In the genomic region with DNA sequence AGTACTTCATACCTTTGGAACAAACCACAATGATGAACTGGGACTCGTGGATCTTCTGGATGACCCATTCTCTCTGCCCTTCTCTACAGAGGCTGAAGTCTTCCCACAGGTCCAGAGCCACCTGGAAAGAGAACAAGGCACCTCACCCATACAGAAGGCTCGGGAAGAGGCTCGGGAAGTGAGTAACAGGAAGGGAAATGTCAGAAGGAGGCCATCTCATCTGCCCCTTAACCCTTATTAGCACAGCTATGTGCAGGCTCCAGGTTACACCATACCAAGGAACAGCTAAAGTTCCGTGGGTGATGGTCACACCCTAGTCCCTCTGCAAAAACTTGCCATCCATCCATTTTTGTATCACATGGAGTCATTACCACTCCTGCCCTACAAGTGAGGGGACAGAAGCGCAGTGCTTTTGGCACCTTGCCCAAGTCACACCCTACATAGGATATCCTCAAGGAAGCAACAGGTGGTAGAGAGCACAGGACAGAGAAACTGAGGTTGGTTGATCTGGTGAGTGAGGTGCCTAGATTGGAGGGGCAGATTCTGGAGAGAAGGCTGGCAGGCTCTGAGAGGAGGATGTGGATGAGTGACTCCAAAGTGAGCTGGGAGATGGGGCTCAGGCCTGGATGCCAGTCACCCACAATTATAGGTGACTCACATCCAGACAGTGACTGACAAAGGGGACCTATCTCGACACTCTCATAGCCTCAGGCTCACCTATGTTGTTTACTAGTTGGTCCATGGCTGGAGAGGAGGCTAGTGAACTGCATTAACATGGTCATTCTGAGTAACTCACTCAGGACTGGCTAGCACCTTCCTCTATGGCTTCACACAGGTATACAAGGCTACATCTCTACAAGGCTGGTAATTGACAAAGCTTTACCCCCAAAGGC, we compare ENCODE assay signal across 22 cellular contexts. TPM values are rescaled to one million over a fixed set of nuclear protein-coding genes. Genes with fewer than 3 reads are reported as not detected.
DNase-seq lines count a peak whose midpoint lies in the region; ATAC-seq and TF ChIP-seq lines count a peak whose summit lies in the region.
"Had no signal": no experiment of that assay in that cellular context is flagged by ENCODE, and none has a peak within 500 bp of the region (broad histone marks: within the 10 kb centered on the region; RNA-seq: fewer than 3 reads in every experiment).

No MANE protein-coding gene starts in this region.

- H3K4me3 Mint-ChIP-seq in activated naive CD8-positive, alpha-beta T cell treated with anti-CD3 and anti-CD28 coated beads, Interleukin-2, amount 50 U/mL, for 24 hours = no peak overlapping the region
- H3K4me3 Mint-ChIP-seq in activated naive CD8-positive, alpha-beta T cell treated with anti-CD3 and anti-CD28 coated beads for 36 hours = no peak overlapping the region
- H3K4me3 Mint-ChIP-seq: CD8-positive, alpha-beta T cell had no signal

- no peak overlapping the region for H3K27ac Mint-ChIP-seq in activated naive CD8-positive, alpha-beta T cell treated with anti-CD3 and anti-CD28 coated beads, Interleukin-2, amount 50 U/mL, for 24 hours
- H3K27ac Mint-ChIP-seq in activated naive CD8-positive, alpha-beta T cell treated with anti-CD3 and anti-CD28 coated beads for 36 hours = no peak overlapping the region
- H3K27ac Mint-ChIP-seq: CD8-positive, alpha-beta T cell had no signal

- ATAC-seq in activated naive CD8-positive, alpha-beta T cell treated with anti-CD3 and anti-CD28 coated beads, Interleukin-2, amount 50 U/mL, for 24 hours = peak; percentile 37
- ATAC-seq in stimulated activated naive CD8-positive, alpha-beta T cell treated with anti-CD3 and anti-CD28 coated beads, Interleukin-15, Interleukin-2, amounts not matched to agents 100 U/mL and 50 U/mL, for 24 hours = peak; percentile 11
- ATAC-seq: CD8-positive, alpha-beta T cell had no signal

- no peaks in the 10 kb centered on the region for H3K36me3 Mint-ChIP-seq in activated naive CD8-positive, alpha-beta T cell treated with anti-CD3 and anti-CD28 coated beads, Interleukin-2, amount 50 U/mL, for 24 hours (ENCODE audit: low read depth)
- H3K36me3 Mint-ChIP-seq in activated naive CD8-positive, alpha-beta T cell treated with anti-CD3 and anti-CD28 coated beads for 36 hours = no peaks in the 10 kb centered on the region
- H3K36me3 Mint-ChIP-seq: CD8-positive, alpha-beta T cell had no signal

- DNase-seq in activated naive CD8-positive, alpha-beta T cell treated with anti-CD3 and anti-CD28 coated beads, Interleukin-2, amount 50 U/mL, for 24 hours = no peak
- no peak for DNase-seq in activated naive CD8-positive, alpha-beta T cell treated with anti-CD3 and anti-CD28 coated beads for 36 hours
- DNase-seq in RPMI7951 (ENCODE audit: low read depth) = peak; percentile 34
- peak; percentile 52 for DNase-seq in epithelial cell of esophagus (ENCODE audit: low read depth)
- DNase-seq in stimulated activated naive CD8-positive, alpha-beta T cell treated with anti-CD3 and anti-CD28 coated beads, Interleukin-15, Interleukin-2, amounts not matched to agents 100 U/mL and 50 U/mL, for 24 hours = no peak
- no peak for DNase-seq in SIG-M5 treated with dmso at 0.1 percent for 504 hours (lab: John Stamatoyannopoulos, UW; ENCODE audit: unreplicated experiment)
- no peak for DNase-seq in H4 (ENCODE audit: low spot score)
- DNase-seq in NCI-H1105 treated with DMSO at 0.1 percent for 48 hours (lab: John Stamatoyannopoulos, UW) = no peak
- DNase-seq: 8988T; C1 segment of cervical spinal cord; CD8-positive, alpha-beta T cell; DMS53; GF-D8; IMR-90; MV-4-11; NCI-H1694; NCI-H2081; NCI-H2171 treated with DMSO at 0.1 percent for 48 hours; NCI-H524 treated with DMSO at 0.1 percent for 48 hours; NCI-H82; Right ventricle myocardium superior had no signal

- no peaks in the 10 kb centered on the region for H3K27me3 Mint-ChIP-seq in activated naive CD8-positive, alpha-beta T cell treated with anti-CD3 and anti-CD28 coated beads, Interleukin-2, amount 50 U/mL, for 24 hours
- H3K27me3 Mint-ChIP-seq in activated naive CD8-positive, alpha-beta T cell treated with anti-CD3 and anti-CD28 coated beads for 36 hours = peaks cover 3% of the 10 kb centered on the region

- H3K4me3 ChIP-seq in epithelial cell of esophagus (ENCODE audit: low read length) = no peak overlapping the region
- H3K4me3 ChIP-seq: HAP-1 had no signal

- TF ChIP-seq CTCF in epithelial cell of esophagus (IDR thresholded peaks at IDR 0.05; ENCODE audit: insufficient read depth, low read depth, low read length, missing control alignments) = no peak

- no peaks in the 10 kb centered on the region for H3K9me3 Mint-ChIP-seq in activated naive CD8-positive, alpha-beta T cell treated with anti-CD3 and anti-CD28 coated beads, Interleukin-2, amount 50 U/mL, for 24 hours
- no peaks in the 10 kb centered on the region for H3K9me3 Mint-ChIP-seq in activated naive CD8-positive, alpha-beta T cell treated with anti-CD3 and anti-CD28 coated beads for 36 hours
- H3K9me3 Mint-ChIP-seq: CD8-positive, alpha-beta T cell had no signal

- peaks cover 2% of the 10 kb centered on the region for H3K4me1 Mint-ChIP-seq in activated naive CD8-positive, alpha-beta T cell treated with anti-CD3 and anti-CD28 coated beads, Interleukin-2, amount 50 U/mL, for 24 hours
- peaks cover 9% of the 10 kb centered on the region for H3K4me1 Mint-ChIP-seq in activated naive CD8-positive, alpha-beta T cell treated with anti-CD3 and anti-CD28 coated beads for 36 hours

RNA-seq across cellular contexts. Expression of gene SPATA12, which starts 38.2 kb away (rescaled TPM):
- total RNA-seq in activated naive CD8-positive, alpha-beta T cell treated with anti-CD3 and anti-CD28 coated beads for 36 hours = not detected
- total RNA-seq in RPMI7951 (2014; rRNA removed; shearing (Covaris generic)) = 0.39 TPM in 1 of 2 replicates, not detected in the other
- total RNA-seq in H4 (2014; rRNA removed; shearing (Covaris generic)) = 0.14 TPM in 1 of 2 replicates, not detected in the other
- total RNA-seq: CD8-positive, alpha-beta T cell; Right ventricle myocardium superior had no signal

Comparison
In these comparisons a context has a peak if more than half of its experiments do, and no peak if none do; other contexts are left out.
1. DNase-seq: peak in RPMI7951 (single experiment) and epithelial cell of esophagus (single experiment); none in activated naive CD8-positive, alpha-beta T cell treated with anti-CD3 and anti-CD28 coated beads, Interleukin-2, amount 50 U/mL, for 24 hours (single experiment), activated naive CD8-positive, alpha-beta T cell treated with anti-CD3 and anti-CD28 coated beads for 36 hours (single experiment), stimulated activated naive CD8-positive, alpha-beta T cell treated with anti-CD3 and anti-CD28 coated beads, Interleukin-15, Interleukin-2, amounts not matched to agents 100 U/mL and 50 U/mL, for 24 hours (single experiment), SIG-M5 treated with dmso at 0.1 percent for 504 hours (single experiment), H4 (single experiment) and NCI-H1105 treated with DMSO at 0.1 percent for 48 hours (single experiment).